ENCODE assay signal across 8 cellular contexts in the genomic region with DNA sequence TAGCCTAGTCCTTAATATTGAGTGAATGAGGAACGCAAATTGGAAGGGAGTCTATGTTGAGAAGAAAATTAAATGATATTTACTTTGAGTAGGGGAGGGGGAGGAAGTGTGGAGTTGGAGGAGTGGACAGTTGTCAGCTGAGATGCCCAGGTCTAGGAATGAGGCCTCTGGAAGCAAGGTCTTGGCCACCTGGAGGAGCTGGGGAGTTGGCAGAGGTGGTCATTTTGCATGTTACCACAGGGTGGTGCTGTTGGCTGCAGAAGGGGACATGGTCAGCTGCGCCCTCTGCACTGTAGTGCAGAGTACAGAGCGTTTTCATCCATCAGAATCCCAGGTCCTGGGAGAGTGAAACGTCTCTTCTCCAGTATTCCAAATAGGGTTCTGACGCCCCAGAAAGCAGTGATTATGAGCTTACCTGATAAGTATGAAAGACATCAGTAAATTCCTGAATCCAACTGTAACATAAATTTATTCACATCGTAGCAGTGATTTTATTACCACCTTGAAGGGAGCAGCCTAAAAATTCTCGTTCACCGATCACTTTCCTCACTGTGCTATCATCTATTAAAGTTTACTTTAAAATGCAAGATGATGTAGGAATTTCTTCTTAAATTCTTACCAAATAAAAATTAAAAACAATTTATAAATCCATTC. TPM values are rescaled to one million over a fixed set of nuclear protein-coding genes. Genes with fewer than 3 reads are reported as not detected.
A peak's percentile ranks its signal among the peaks of the same experiment; 100 is the strongest.
DNase-seq lines count a peak whose midpoint lies in the region; ATAC-seq, FAIRE-seq and TF ChIP-seq lines count a peak whose summit lies in the region.

No MANE protein-coding gene starts in this region.

- H3K36me3 Mint-ChIP-seq in T-cell, result peaks cover 44% of the 10 kb centered on the region

- TF ChIP-seq EP300 in HepG2 (IDR thresholded peaks at IDR 0.05; ENCODE audit: low read depth in 2 of 2, low read length in 2 of 2), result no peak; a peak in 1 of 4 replicates
- TF ChIP-seq EP300 in HepG2 (CRISPR knock-in tag; IDR thresholded peaks at IDR 0.05; ENCODE audit: borderline replicate concordance), result no peak

- intact Hi-C loops in colonic mucosa (cut with DNase I) (loop anchor here (5.0 kb wide), 1 partner anchor 372 kb away; no protein-coding TSS in a partner anchor), HepG2 (cut with micrococcal nuclease; ENCODE audit: unreplicated experiment) (loop anchor here (1.0 to 2.0 kb wide), 2 partner anchors 339 to 374 kb away; no protein-coding TSS in a partner anchor)

- peak overlapping the region; percentile 44 for H3K27ac Mint-ChIP-seq in T-cell

- H3K4me1 ChIP-seq in colonic mucosa, result no peaks in the 10 kb centered on the region
- no peaks in the 10 kb centered on the region for H3K4me1 ChIP-seq in HepG2 (ENCODE audit: insufficient read depth, low read length)

- H3K27ac ChIP-seq in colonic mucosa (no peak overlapping the region), HepG2 (ENCODE audit: extremely low read length, insufficient read depth, low read length) (no peak overlapping the region), substantia nigra (ENCODE audit: low read depth, low read length, poor library complexity, severe bottlenecking) (no peak overlapping the region)

- 0 out of 2 replicates have a peak, but pooled peaks cover 3% of the 10 kb centered on the region for H4K20me1 ChIP-seq in HepG2 (ENCODE audit: insufficient read depth, low read length)

- TF ChIP-seq CTCF in colonic mucosa (IDR thresholded peaks at IDR 0.05) (peak; percentile 72), HepG2 (CRISPR knock-in tag; IDR thresholded peaks at IDR 0.05) (peak; percentile 97)

- TSS peak; percentile 17 for BruUV-seq in HepG2 (replicated peaks; lab: Mats Ljungman, UMichigan)

- WGBS in HepG2 (ENCODE audit: low lambda C conversion rate), result 44% methylated on average over 8 of the region's 8 CpGs

- no peaks in the 10 kb centered on the region for H3K9me3 Mint-ChIP-seq in T-cell

- peaks cover 3 to 8% (median 5%) of the 10 kb centered on the region in 3 donors for H3K4me1 Mint-ChIP-seq in T-cell

- H3K27me3 ChIP-seq in colonic mucosa (no peaks in the 10 kb centered on the region), HepG2 (ENCODE audit: control insufficient read depth in 1 of 2, insufficient read depth in 2 of 2, low read length in 2 of 2) (no peaks in the 10 kb centered on the region)

- no peak overlapping the region for H3K4me3 Mint-ChIP-seq in T-cell

- ATAC-seq in T-cell (replicated peaks in 1 of 4) (peak in 3 of 4 experiments; percentile 51 to 57 (median 52)), HepG2 (peak; percentile 100), GM18907 (IDR thresholded peaks at IDR 0.05; ENCODE audit: unreplicated experiment) (no peak)

- H3K36me3 ChIP-seq in colonic mucosa (peaks cover 6% of the 10 kb centered on the region), HepG2 (replicated peaks in 1 of 2; ENCODE audit: control insufficient read depth in 1 of 2, insufficient read depth in 2 of 2, low read length in 2 of 2) (peaks cover 20 to 53% of the 10 kb centered on the region in 2 experiments; a peak in 4 of 5 replicates)

- CTCF ChIA-PET in T-cell (lab: Charles Lee) (interaction anchor here (0.6 to 1.5 kb wide), 8 partner anchors 9 to 1679 kb away, joined by 3 to 8 read pairs (median 4); a partner anchor contains a TSS), HepG2 (lab: Yijun Ruan, JAX; ENCODE audit: low intra/inter-chr PET ratio, low total read pairs) (interaction anchor here (1.2 to 3.7 kb wide), 5 partner anchors 40 to 377 kb away, joined by 7 to 39 read pairs (median 12); no protein-coding TSS in a partner anchor)

- DNase-seq in activated T-cell treated with anti-CD3 and anti-CD28 coated beads for 24 hours (ENCODE audit: low read depth), result peak; percentile 14
- no peak for DNase-seq in activated T-cell treated with anti-CD3 and anti-CD28 coated beads for 4 hours
- DNase-seq in NCI-H1105 (lab: John Stamatoyannopoulos, UW), result peak; percentile 60
- DNase-seq in T-cell, result peak in 12 of 34 experiments; percentile 4 to 22 (median 8)
- peak; percentile 81 for DNase-seq in colonic mucosa
- DNase-seq in HepG2 (ENCODE audit: low spot score), result peak; percentile 76
- DNase-seq in substantia nigra (lab: John Stamatoyannopoulos, UW), result peak in 43 of 49 donors; percentile 2 to 77 (median 37)

- no peaks in the 10 kb centered on the region for H3K9me3 ChIP-seq in colonic mucosa
- no peaks in the 10 kb centered on the region for H3K9me3 ChIP-seq in HepG2 (ENCODE audit: low read length)

- POLR2A ChIA-PET in T-cell (lab: Charles Lee), result interaction anchor here in 1 of 2 donors (0.6 to 0.7 kb wide), 3 partner anchors 435 to 1381 kb away, joined by 3 to 6 read pairs (median 3); no protein-coding TSS in a partner anchor
- POLR2A ChIA-PET in HepG2 (lab: Yijun Ruan, JAX), result interaction anchor here (0.6 to 2.2 kb wide), 8 partner anchors 9 to 372 kb away, joined by 3 to 15 read pairs (median 4); a partner anchor contains a TSS

- peak; percentile 96 for TF ChIP-seq RAD21 in HepG2 (CRISPR knock-in tag; IDR thresholded peaks at IDR 0.05)

- TF ChIP-seq POLR2A in HepG2 (IDR thresholded peaks at IDR 0.05; ENCODE audit: insufficient read depth in 1 of 2, low read depth in 2 of 2, low read length in 2 of 2), result 0 out of 4 replicates have a peak, but pooled peaks of 1 of the 2 experiments have one; percentile 23

- H3K4me2 ChIP-seq in HepG2 (ENCODE audit: low read depth, low read length), result no peak overlapping the region

- H3K9ac ChIP-seq in colonic mucosa (ENCODE audit: low read depth in 2 of 2, low read length in 2 of 2), result no peak overlapping the region
- H3K9ac ChIP-seq in HepG2 (ENCODE audit: insufficient read depth, low read depth, low read length), result no peak overlapping the region

- H3K4me3 ChIP-seq in colonic mucosa (no peak overlapping the region), HepG2 (replicated peaks in 1 of 3; ENCODE audit: insufficient read depth in 1 of 3, low read depth in 2 of 3, low read length in 3 of 3) (no peak overlapping the region)

- no peaks in the 10 kb centered on the region for H3K27me3 Mint-ChIP-seq in T-cell

- no peak overlapping the region for H2AFZ ChIP-seq in HepG2 (ENCODE audit: low read length)

- H3K79me2 ChIP-seq in HepG2 (ENCODE audit: insufficient read depth, low read length), result peaks cover 6% of the 10 kb centered on the region

- in situ Hi-C loops in HepG2 (cut with HindIII; ENCODE audit: extremely low pct_ligation_motif_present, low pct_unique_long_range_greater_than_20kb), result no loop called here

- FAIRE-seq in HepG2 (lab: Jason Lieb, UNC), result peak; percentile 97

RNA-seq across cellular contexts. Expression of a gene that starts 13.8 kb away (rescaled TPM):
- total RNA-seq in T-cell (100 to 1,000 TPM; 103 to 125 (median 116) TPM), colonic mucosa (100 to 1,000 TPM; 184 to 330 TPM), HepG2 (2016; rRNA removed; fragmentation: Illumina TruSeq; extraction: Trizol) (296 and 409 TPM in 2 replicates)
- total RNA-seq in HepG2 (2016; cell fraction: cytosol; rRNA removed; fragmentation: Illumina TruSeq; extraction: Trizol; ENCODE audit: low read depth), result 134 and 137 TPM in 2 replicates
- 293 and 390 TPM in 2 replicates for total RNA-seq in HepG2 (2016; cell fraction: insoluble cytoplasmic fraction; rRNA removed; fragmentation: Illumina TruSeq; extraction: Trizol)
- total RNA-seq in HepG2 (2016; cell fraction: membrane; rRNA removed; fragmentation: Illumina TruSeq; extraction: Trizol), result 183 and 197 TPM in 2 replicates
- 97.3 and 108 TPM in 2 replicates for total RNA-seq in HepG2 (2016; cell fraction: nucleus; rRNA removed; fragmentation: Illumina TruSeq; extraction: Trizol)
- polyA plus RNA-seq in HepG2 (2011; rRNA removed), result 160 and 212 TPM in 2 replicates
- 157 and 186 TPM in 2 replicates for polyA plus RNA-seq in HepG2 (2011; cell fraction: cytosol; rRNA removed)
- 39.0 and 44.4 TPM in 2 replicates for polyA plus RNA-seq in HepG2 (2011; cell fraction: nucleus; rRNA removed)
- 232 and 305 TPM in 2 replicates for polyA plus RNA-seq in HepG2 (2012)
- polyA plus RNA-seq in HepG2 (2016; cell fraction: cytosol; fragmentation: Illumina TruSeq; extraction: Trizol; ENCODE audit: low read depth), result 218 and 228 TPM in 2 replicates
- 522 and 557 TPM in 2 replicates for polyA plus RNA-seq in HepG2 (2016; cell fraction: insoluble cytoplasmic fraction; fragmentation: Illumina TruSeq; extraction: Trizol; ENCODE audit: low read depth)
- polyA plus RNA-seq in HepG2 (2016; cell fraction: membrane; fragmentation: Illumina TruSeq; extraction: Trizol; ENCODE audit: low read depth), result 199 and 221 TPM in 2 replicates
- polyA plus RNA-seq in HepG2 (2016; cell fraction: nucleus; fragmentation: Illumina TruSeq; extraction: Trizol; ENCODE audit: insufficient read depth, low read depth), result 223 and 234 TPM in 2 replicates
- polyA minus RNA-seq in HepG2 (2011; rRNA and poly(A)+ RNA removed; ENCODE audit: low replicate concordance), result 24.0 and 53.8 TPM in 2 replicates
- 52.3 and 53.9 TPM in 2 replicates for polyA minus RNA-seq in HepG2 (2011; cell fraction: cytosol; rRNA and poly(A)+ RNA removed)
- polyA minus RNA-seq in HepG2 (2011; cell fraction: nucleus; rRNA and poly(A)+ RNA removed), result 28.7 and 42.4 TPM in 2 replicates

RNA-seq across cellular contexts. Expression of a gene that starts 34.7 kb away (rescaled TPM):
- total RNA-seq in T-cell, result 1 to 10 TPM in 1 of 5 donors, under 1 TPM in 4; 0.59 to 4.3 (median 0.88) TPM
- total RNA-seq in colonic mucosa, result under 1 TPM; 0.17 to 0.56 TPM
- 0.07 TPM in 2 replicates for total RNA-seq in HepG2 (2016; rRNA removed; fragmentation: Illumina TruSeq; extraction: Trizol)
- total RNA-seq in HepG2 (2016; cell fraction: cytosol; rRNA removed; fragmentation: Illumina TruSeq; extraction: Trizol; ENCODE audit: low read depth), result not detected in 2 replicates
- total RNA-seq in HepG2 (2016; cell fraction: insoluble cytoplasmic fraction; rRNA removed; fragmentation: Illumina TruSeq; extraction: Trizol), result 0.11 and 0.12 TPM in 2 replicates
- total RNA-seq in HepG2 (2016; cell fraction: membrane; rRNA removed; fragmentation: Illumina TruSeq; extraction: Trizol), result 0.03 and 0.15 TPM in 2 replicates
- not detected in 2 replicates for total RNA-seq in HepG2 (2016; cell fraction: nucleus; rRNA removed; fragmentation: Illumina TruSeq; extraction: Trizol)
- polyA plus RNA-seq in HepG2 (2011; rRNA removed), result not detected in 2 replicates
- polyA plus RNA-seq in HepG2 (2011; cell fraction: cytosol; rRNA removed), result 0.03 TPM in 1 of 2 replicates, not detected in the other
- polyA plus RNA-seq in HepG2 (2011; cell fraction: nucleus; rRNA removed), result not detected in 2 replicates
- polyA plus RNA-seq in HepG2 (2012), result not detected in 2 replicates
- not detected in 2 replicates for polyA plus RNA-seq in HepG2 (2016; cell fraction: cytosol; fragmentation: Illumina TruSeq; extraction: Trizol; ENCODE audit: low read depth)
- polyA plus RNA-seq in HepG2 (2016; cell fraction: insoluble cytoplasmic fraction; fragmentation: Illumina TruSeq; extraction: Trizol; ENCODE audit: low read depth), result 0.16 TPM in 1 of 2 replicates, not detected in the other
- 0.05 TPM in 1 of 2 replicates, not detected in the other for polyA plus RNA-seq in HepG2 (2016; cell fraction: membrane; fragmentation: Illumina TruSeq; extraction: Trizol; ENCODE audit: low read depth)
- 0.07 TPM in 1 of 2 replicates, not detected in the other for polyA plus RNA-seq in HepG2 (2016; cell fraction: nucleus; fragmentation: Illumina TruSeq; extraction: Trizol; ENCODE audit: insufficient read depth, low read depth)
- polyA minus RNA-seq in HepG2 (2011; rRNA and poly(A)+ RNA removed; ENCODE audit: low replicate concordance), result 1.3 TPM in 1 of 2 replicates, not detected in the other
- not detected in 2 replicates for polyA minus RNA-seq in HepG2 (2011; cell fraction: cytosol; rRNA and poly(A)+ RNA removed)
- polyA minus RNA-seq in HepG2 (2011; cell fraction: nucleus; rRNA and poly(A)+ RNA removed), result not detected in 2 replicates

RNA-seq across cellular contexts. Expression of a gene that starts 50.8 kb away (rescaled TPM):
- total RNA-seq in T-cell, result 1 to 10 TPM; 1.5 to 3.8 (median 2.2) TPM
- total RNA-seq in colonic mucosa, result 10 to 100 TPM; 22.3 to 45.5 TPM
- 84.4 and 99.5 TPM in 2 replicates for total RNA-seq in HepG2 (2016; rRNA removed; fragmentation: Illumina TruSeq; extraction: Trizol)
- total RNA-seq in HepG2 (2016; cell fraction: cytosol; rRNA removed; fragmentation: Illumina TruSeq; extraction: Trizol; ENCODE audit: low read depth), result 16.2 and 17.9 TPM in 2 replicates
- 83.4 and 92.6 TPM in 2 replicates for total RNA-seq in HepG2 (2016; cell fraction: insoluble cytoplasmic fraction; rRNA removed; fragmentation: Illumina TruSeq; extraction: Trizol)
- total RNA-seq in HepG2 (2016; cell fraction: membrane; rRNA removed; fragmentation: Illumina TruSeq; extraction: Trizol), result 72.5 and 74.8 TPM in 2 replicates
- 61.8 and 73.3 TPM in 2 replicates for total RNA-seq in HepG2 (2016; cell fraction: nucleus; rRNA removed; fragmentation: Illumina TruSeq; extraction: Trizol)
- 634 and 753 TPM in 2 replicates for polyA plus RNA-seq in HepG2 (2011; rRNA removed)
- 492 and 608 TPM in 2 replicates for polyA plus RNA-seq in HepG2 (2011; cell fraction: cytosol; rRNA removed)
- polyA plus RNA-seq in HepG2 (2011; cell fraction: nucleus; rRNA removed), result 300 and 467 TPM in 2 replicates
- 335 and 494 TPM in 2 replicates for polyA plus RNA-seq in HepG2 (2012)
- polyA plus RNA-seq in HepG2 (2016; cell fraction: cytosol; fragmentation: Illumina TruSeq; extraction: Trizol; ENCODE audit: low read depth), result 8.7 and 10.5 TPM in 2 replicates
- 102 and 107 TPM in 2 replicates for polyA plus RNA-seq in HepG2 (2016; cell fraction: insoluble cytoplasmic fraction; fragmentation: Illumina TruSeq; extraction: Trizol; ENCODE audit: low read depth)
- 41.9 and 45.1 TPM in 2 replicates for polyA plus RNA-seq in HepG2 (2016; cell fraction: membrane; fragmentation: Illumina TruSeq; extraction: Trizol; ENCODE audit: low read depth)
- 110 and 117 TPM in 2 replicates for polyA plus RNA-seq in HepG2 (2016; cell fraction: nucleus; fragmentation: Illumina TruSeq; extraction: Trizol; ENCODE audit: insufficient read depth, low read depth)
- polyA minus RNA-seq in HepG2 (2011; rRNA and poly(A)+ RNA removed; ENCODE audit: low replicate concordance), result 6.9 and 217 TPM in 2 replicates
- polyA minus RNA-seq in HepG2 (2011; cell fraction: cytosol; rRNA and poly(A)+ RNA removed), result 288 and 291 TPM in 2 replicates
- 228 and 458 TPM in 2 replicates for polyA minus RNA-seq in HepG2 (2011; cell fraction: nucleus; rRNA and poly(A)+ RNA removed)
